ENCODE assay signal across 8 cellular contexts in genomic region chr20:34824026-34824860, GRCh38. TPM values are rescaled to one million over a fixed set of nuclear protein-coding genes. Genes with fewer than 3 reads are reported as not detected.
DNase-seq lines count a peak whose midpoint lies in the region; ATAC-seq and TF ChIP-seq lines count a peak whose summit lies in the region.

No MANE protein-coding gene starts in this region.

- H3K27ac Mint-ChIP-seq in activated CD8-positive, alpha-beta T cell treated with anti-CD3 and anti-CD28 coated beads, Interleukin-2, amount 10 ng/mL, durations not matched to agents 7 days and 5 days, result peak overlapping the region; percentile 93
- peak overlapping the region; percentile 97 for H3K27ac Mint-ChIP-seq in mesothelial cell of epicardium

- H3K9ac ChIP-seq in endocrine pancreas (ENCODE audit: control insufficient read depth, insufficient read depth, low read length), result peak overlapping the region; percentile 99

- DNase-seq in NK-92 treated with Interleukin-12 subunit alpha and Interleukin-12 subunit beta, amount 100 ng/mL, for 24 hours (lab: John Stamatoyannopoulos, UW), result peak; percentile 52
- DNase-seq in NK-92 (lab: John Stamatoyannopoulos, UW; ENCODE audit: unreplicated experiment) (no peak), NCI-H774 (lab: John Stamatoyannopoulos, UW) (peak; percentile 63), mesothelial cell of epicardium (ENCODE audit: low spot score in 2 of 2, unreplicated experiment in 2 of 2) (no peak)
- peak; percentile 86 for DNase-seq in activated CD8-positive, alpha-beta T cell treated with anti-CD3 and anti-CD28 coated beads, Interleukin-2, amount 10 ng/mL, durations not matched to agents 7 days and 5 days
- DNase-seq in stimulated activated CD8-positive, alpha-beta memory T cell treated with anti-CD3 and anti-CD28 coated beads, Interleukin-4, amount 100 ng/mL, for 1 hour (ENCODE audit: low read depth in 2 of 2, low spot score in 1 of 2), result peak; percentile 27 to 51

- peak overlapping the region; percentile 92 for H3K4me3 Mint-ChIP-seq in activated CD8-positive, alpha-beta T cell treated with anti-CD3 and anti-CD28 coated beads, Interleukin-2, amount 10 ng/mL, durations not matched to agents 7 days and 5 days
- peak overlapping the region; percentile 94 for H3K4me3 Mint-ChIP-seq in mesothelial cell of epicardium

- peaks cover 29% of the 10 kb centered on the region for H3K4me1 Mint-ChIP-seq in activated CD8-positive, alpha-beta T cell treated with anti-CD3 and anti-CD28 coated beads, Interleukin-2, amount 10 ng/mL, durations not matched to agents 7 days and 5 days (ENCODE audit: low read depth)
- H3K4me1 Mint-ChIP-seq in mesothelial cell of epicardium, result peaks cover 26% of the 10 kb centered on the region

- H3K4me3 ChIP-seq in endocrine pancreas (ENCODE audit: control insufficient read depth, insufficient read depth, low read length), result peak overlapping the region; percentile 93

- H3K36me3 Mint-ChIP-seq in activated CD8-positive, alpha-beta T cell treated with anti-CD3 and anti-CD28 coated beads, Interleukin-2, amount 10 ng/mL, durations not matched to agents 7 days and 5 days (ENCODE audit: low read depth), result peaks cover 15% of the 10 kb centered on the region
- no peaks in the 10 kb centered on the region for H3K36me3 Mint-ChIP-seq in mesothelial cell of epicardium

- no peaks in the 10 kb centered on the region for H3K9me3 Mint-ChIP-seq in activated CD8-positive, alpha-beta T cell treated with anti-CD3 and anti-CD28 coated beads, Interleukin-2, amount 10 ng/mL, durations not matched to agents 7 days and 5 days (ENCODE audit: insufficient read depth)
- no peaks in the 10 kb centered on the region for H3K9me3 Mint-ChIP-seq in mesothelial cell of epicardium

- peaks cover 13% of the 10 kb centered on the region for H3K27me3 Mint-ChIP-seq in activated CD8-positive, alpha-beta T cell treated with anti-CD3 and anti-CD28 coated beads, Interleukin-2, amount 10 ng/mL, durations not matched to agents 7 days and 5 days (ENCODE audit: low read depth)
- no peaks in the 10 kb centered on the region for H3K27me3 Mint-ChIP-seq in mesothelial cell of epicardium (ENCODE audit: low read depth)

- no peak for TF ChIP-seq CTCF in mesothelial cell of epicardium (IDR thresholded peaks at IDR 0.05; ENCODE audit: unreplicated experiment)

- H3K36me3 ChIP-seq in endocrine pancreas (ENCODE audit: control insufficient read depth, insufficient read depth, low read length), result no peaks in the 10 kb centered on the region

- H3K9me3 ChIP-seq in endocrine pancreas (ENCODE audit: control insufficient read depth, low read length), result no peaks in the 10 kb centered on the region

- CTCF ChIA-PET in activated CD8-positive, alpha-beta T cell treated with anti-CD3 and anti-CD28 coated beads, Interleukin-2, amount 10 ng/mL, durations not matched to agents 7 days and 5 days (lab: Charles Lee), result interaction anchor here (0.6 to 2.1 kb wide), 5 partner anchors 11 to 458 kb away, joined by 3 to 10 read pairs (median 5); partner anchors contain the start of genes ACSS2 and GGT7

- POLR2A ChIA-PET in activated CD8-positive, alpha-beta T cell treated with anti-CD3 and anti-CD28 coated beads, Interleukin-2, amount 10 ng/mL, durations not matched to agents 7 days and 5 days (lab: Charles Lee), result interaction anchor here (0.8 kb wide), 1 partner anchor 1159 kb away, joined by 3 read pairs; no protein-coding TSS in a partner anchor

- H3K4me1 ChIP-seq in endocrine pancreas (ENCODE audit: control insufficient read depth, insufficient read depth, low read length), result peaks cover 12% of the 10 kb centered on the region

- ATAC-seq in HG03469 (IDR thresholded peaks at IDR 0.05; ENCODE audit: unreplicated experiment), result peak; percentile 36
- ATAC-seq in activated CD8-positive, alpha-beta T cell treated with anti-CD3 and anti-CD28 coated beads, Interleukin-2, amount 10 ng/mL, durations not matched to agents 7 days and 5 days, result peak; percentile 73

- H3K27me3 ChIP-seq in endocrine pancreas (ENCODE audit: control insufficient read depth, insufficient read depth, low read length), result no peaks in the 10 kb centered on the region

RNA-seq across cellular contexts. Expression of gene NCOA6, which starts 1.2 kb away (rescaled TPM):
- 10 to 100 TPM; 25.8 to 26.9 TPM for total RNA-seq in activated CD8-positive, alpha-beta T cell treated with anti-CD3 and anti-CD28 coated beads, Interleukin-2, amount 10 ng/mL, durations not matched to agents 7 days and 5 days
- total RNA-seq in mesothelial cell of epicardium, result 42.5 to 46.7 TPM (median 42.6 TPM) in 3 replicates

RNA-seq across cellular contexts. Expression of gene GGT7, which starts 48.4 kb away (rescaled TPM):
- total RNA-seq in activated CD8-positive, alpha-beta T cell treated with anti-CD3 and anti-CD28 coated beads, Interleukin-2, amount 10 ng/mL, durations not matched to agents 7 days and 5 days, result 1 to 10 TPM; 5.2 to 6.0 TPM
- 33.7 to 38.4 TPM (median 35.9 TPM) in 3 replicates for total RNA-seq in mesothelial cell of epicardium

RNA-seq across cellular contexts. Expression of gene ACSS2, which starts 52.2 kb away (rescaled TPM):
- total RNA-seq in activated CD8-positive, alpha-beta T cell treated with anti-CD3 and anti-CD28 coated beads, Interleukin-2, amount 10 ng/mL, durations not matched to agents 7 days and 5 days, result 10 to 100 TPM; 24.0 to 25.5 TPM
- 29.9 to 35.0 TPM (median 32.2 TPM) in 3 replicates for total RNA-seq in mesothelial cell of epicardium

Comparison
In these comparisons a context has a peak if more than half of its experiments do, and no peak if none do; other contexts are left out.
1. DNase-seq: peak in NK-92 treated with Interleukin-12 subunit alpha and Interleukin-12 subunit beta, amount 100 ng/mL, for 24 hours (single experiment), NCI-H774 (single experiment), activated CD8-positive, alpha-beta T cell treated with anti-CD3 and anti-CD28 coated beads, Interleukin-2, amount 10 ng/mL, durations not matched to agents 7 days and 5 days (single experiment) and stimulated activated CD8-positive, alpha-beta memory T cell treated with anti-CD3 and anti-CD28 coated beads, Interleukin-4, amount 100 ng/mL, for 1 hour (2 of 2); none in NK-92 (single experiment) and mesothelial cell of epicardium (0 of 2).